8 cellular contexts compared by ENCODE assay signal in the genomic region with DNA sequence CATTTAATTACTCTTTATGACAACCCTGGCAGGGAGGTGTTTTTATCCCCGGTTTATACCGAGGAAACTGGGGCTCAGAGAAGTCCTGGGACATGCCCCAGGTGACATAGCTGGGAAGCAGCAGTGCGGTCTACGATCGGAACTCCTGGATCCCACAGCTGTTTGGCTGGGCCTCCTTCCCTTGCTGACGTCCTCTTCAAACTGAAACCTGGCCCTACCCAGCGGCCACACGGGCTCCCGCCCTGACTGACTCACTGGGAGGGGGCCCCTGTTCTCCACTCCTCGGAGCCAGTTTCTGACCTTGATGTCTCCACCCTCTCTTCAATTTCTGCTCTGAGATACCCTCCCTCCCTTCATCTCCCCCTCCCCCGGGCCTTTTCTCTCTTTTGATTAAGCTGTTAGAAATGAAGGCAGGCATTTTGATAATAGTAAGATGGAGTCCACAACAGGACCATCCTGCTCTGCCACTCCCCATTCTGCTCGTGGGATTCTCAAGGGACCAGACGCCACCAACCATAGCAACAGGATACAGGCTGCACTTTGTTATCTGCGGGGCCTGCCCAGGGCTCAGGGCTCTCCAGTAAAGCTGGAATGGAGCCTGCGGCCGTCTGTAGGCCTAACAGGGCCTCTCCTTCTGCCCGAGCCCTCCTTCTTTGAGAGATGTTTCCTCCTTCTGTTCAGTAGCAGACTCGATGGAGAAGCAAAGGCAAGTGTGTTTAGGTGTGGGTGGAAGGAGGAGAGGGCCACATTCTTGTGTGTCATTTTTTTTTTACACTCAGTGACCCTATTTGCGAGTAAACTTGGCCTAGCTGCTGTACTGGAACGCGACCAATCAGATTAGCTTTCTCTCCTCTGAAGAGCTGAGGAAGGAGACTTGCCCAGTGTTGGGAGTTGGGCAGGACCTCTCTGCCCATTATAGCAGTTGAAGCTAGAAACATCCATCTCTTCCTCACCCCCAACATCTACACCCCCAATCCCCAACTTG. TPM values are rescaled to one million over a fixed set of nuclear protein-coding genes. Genes with fewer than 3 reads are reported as not detected.
DNase-seq lines count a peak whose midpoint lies in the region; ATAC-seq and TF ChIP-seq lines count a peak whose summit lies in the region.

No MANE protein-coding gene starts in this region.

- H3K9ac ChIP-seq in mucosa of stomach (ENCODE audit: low read length): peak overlapping the region; percentile 70

- in situ Hi-C loops in G401 (cut with HindIII; ENCODE audit: low sequenced_read_pairs): no loop called here

- no peak overlapping the region for H3K4me3 ChIP-seq in AG10803 (ENCODE audit: low read length)
- no peak overlapping the region for H3K4me3 ChIP-seq in epithelial cell of esophagus (ENCODE audit: low read length)
- no peak overlapping the region for H3K4me3 ChIP-seq in mucosa of stomach (ENCODE audit: low read length)

- DNase-seq in AG10803 (ENCODE audit: low read depth): peak; percentile 40
- DNase-seq in NCI-H187 treated with DMSO at 0.1 percent for 48 hours (lab: John Stamatoyannopoulos, UW): peak; percentile 18
- DNase-seq in epithelial cell of esophagus (ENCODE audit: low read depth): peak; percentile 96
- no peak for DNase-seq in G401 (ENCODE audit: low spot score)
- DNase-seq in NCI-H82 (lab: John Stamatoyannopoulos, UW): no peak

- TF ChIP-seq CTCF in AG10803 (conservative IDR thresholded peaks at IDR 0.05; ENCODE audit: low read length) (no peak), epithelial cell of esophagus (IDR thresholded peaks at IDR 0.05; ENCODE audit: insufficient read depth, low read depth, low read length, missing control alignments) (no peak)

- no peaks in the 10 kb centered on the region for H3K9me3 ChIP-seq in mucosa of stomach (ENCODE audit: control insufficient read depth, low read length)

- H3K4me1 ChIP-seq in mucosa of stomach (ENCODE audit: control insufficient read depth, insufficient read depth, low read length): peaks cover 46% of the 10 kb centered on the region

- H3K36me3 ChIP-seq in mucosa of stomach (ENCODE audit: control insufficient read depth, insufficient read depth, low read length): no peaks in the 10 kb centered on the region

- ATAC-seq in HG02588 (IDR thresholded peaks at IDR 0.05; ENCODE audit: unreplicated experiment) (no peak), GM18520 (IDR thresholded peaks at IDR 0.05; ENCODE audit: unreplicated experiment) (no peak)

- no peaks in the 10 kb centered on the region for H3K27me3 ChIP-seq in mucosa of stomach (ENCODE audit: control insufficient read depth, insufficient read depth, low read length)

RNA-seq across cellular contexts. Expression of gene EPB41L4B, which starts 8.7 kb away (rescaled TPM):
- 3.2 and 6.5 TPM in 2 replicates for total RNA-seq in G401 (2014; rRNA removed; shearing (Covaris generic))

Comparison
In these comparisons a context has a peak if more than half of its experiments do, and no peak if none do; other contexts are left out.
1. DNase-seq: peak in AG10803 (single experiment), NCI-H187 treated with DMSO at 0.1 percent for 48 hours (single experiment) and epithelial cell of esophagus (single experiment); none in G401 (single experiment) and NCI-H82 (single experiment).